ENCODE assay signal across 8 cellular contexts in genomic region chr3:183636221-183637105, GRCh38. TPM values are rescaled to one million over a fixed set of nuclear protein-coding genes. Genes with fewer than 3 reads are reported as not detected.
DNase-seq lines count a peak whose midpoint lies in the region; ATAC-seq and TF ChIP-seq lines count a peak whose summit lies in the region.

No MANE protein-coding gene starts in this region.

- no peaks in the 10 kb centered on the region for H3K9me3 ChIP-seq in neutrophil

- H3K36me3 ChIP-seq in GM06990 (ENCODE audit: control insufficient read depth, insufficient read depth, low read length), result no peaks in the 10 kb centered on the region
- no peaks in the 10 kb centered on the region for H3K36me3 ChIP-seq in neutrophil

- peak; percentile 86 for ATAC-seq in HG02571 (IDR thresholded peaks at IDR 0.05; ENCODE audit: unreplicated experiment)

- H3K4me3 ChIP-seq in GM06990 (replicated peaks; ENCODE audit: low read depth, low read length) (peak overlapping the region; percentile 69), NB4 (ENCODE audit: low read depth, low read length) (peak overlapping the region; percentile 70), neutrophil (ENCODE audit: low read depth in 1 of 2, low read length in 1 of 2) (peak overlapping the region; percentile 95 to 97)

- DNase-seq in GM06990 (ENCODE audit: extremely low read depth, insufficient read length) (peak; percentile 94), NB4 (ENCODE audit: low read depth) (peak; percentile 97), SK-N-DZ (ENCODE audit: low spot score) (peak; percentile 99), germinal center (ENCODE audit: low spot score) (peak; percentile 89), substantia nigra (lab: John Stamatoyannopoulos, UW) (peak; percentile 56 to 97 (median 94))
- peak; percentile 95 for DNase-seq in activated naive CD4-positive, alpha-beta T cell treated with anti-CD3 and anti-CD28 coated beads, Interleukin-2, amount 50 U/mL, for 16 hours

- peak overlapping the region; percentile 96 for H3K27ac ChIP-seq in neutrophil
- peak overlapping the region; percentile 98 for H3K27ac ChIP-seq in substantia nigra (ENCODE audit: low read depth, low read length, poor library complexity, severe bottlenecking)

- no peak for TF ChIP-seq CTCF in GM06990 (IDR thresholded peaks at IDR 0.05; ENCODE audit: insufficient read depth, low read length, poor library complexity, severe bottlenecking)
- TF ChIP-seq CTCF in NB4 (IDR thresholded peaks at IDR 0.05; ENCODE audit: low read depth, low read length), result no peak
- TF ChIP-seq CTCF in neutrophil (IDR thresholded peaks at IDR 0.05), result peak; percentile 31

- H3K4me1 ChIP-seq in neutrophil (ENCODE audit: control insufficient read depth in 1 of 2, insufficient read depth in 1 of 2, low read depth in 1 of 2, low read length in 1 of 2), result peaks cover 16% of the 10 kb centered on the region in 2 experiments

- peak; percentile 64 for TF ChIP-seq POLR2A in NB4 (IDR thresholded peaks at IDR 0.05; ENCODE audit: extremely low read depth, insufficient read length)

- H3K27me3 ChIP-seq in GM06990 (replicated peaks; ENCODE audit: control insufficient read depth, insufficient read depth, low read length) (no peaks in the 10 kb centered on the region), neutrophil (no peaks in the 10 kb centered on the region)

RNA-seq across cellular contexts. Expression of gene KLHL24, which starts 1.0 kb away (rescaled TPM):
- 62.7 and 96.6 TPM in 2 replicates for polyA plus RNA-seq in SK-N-DZ (2014; cell fraction: cytosol; rRNA removed)
- polyA plus RNA-seq in SK-N-DZ (2014; cell fraction: nucleus; rRNA removed), result 33.1 and 48.8 TPM in 2 replicates

Comparison
In these comparisons a context has a peak if more than half of its experiments do, and no peak if none do; other contexts are left out.
1. Peak in every context shown above with its lines: DNase-seq, ATAC-seq, H3K4me3 ChIP-seq and H3K27ac ChIP-seq.